In the genomic region with DNA sequence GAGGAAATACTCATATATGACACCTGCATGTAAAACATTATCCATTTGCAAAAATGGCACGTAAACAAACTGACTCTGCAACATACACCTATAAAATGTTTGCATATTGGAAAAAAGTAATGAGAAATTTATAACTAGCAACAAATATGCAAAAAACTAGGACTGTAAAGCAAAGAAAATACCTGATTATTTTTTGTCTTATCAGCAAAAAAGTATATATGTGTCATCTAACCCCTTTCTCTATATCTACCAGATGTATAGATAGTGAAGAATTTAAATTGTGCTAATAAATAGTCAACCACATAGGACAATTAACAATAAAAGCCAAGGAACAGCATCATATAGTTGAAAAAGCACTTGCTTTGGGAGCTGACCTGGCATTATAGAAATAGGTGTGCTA, we compare ENCODE assay signal across 24 cellular contexts.
DNase-seq lines count a peak whose midpoint lies in the region; ATAC-seq, FAIRE-seq and TF ChIP-seq lines count a peak whose summit lies in the region.
"Had no signal": no experiment of that assay in that cellular context is flagged by ENCODE, and none has a peak within 500 bp of the region (broad histone marks: within the 10 kb centered on the region; RNA-seq: fewer than 3 reads in every experiment).

No MANE protein-coding gene starts in this region.

- no peak overlapping the region for H3K4me2 ChIP-seq in HepG2 (ENCODE audit: low read depth, low read length)
- H3K4me2 ChIP-seq in K562 (ENCODE audit: insufficient read depth, low read length): no peak overlapping the region
- H3K4me2 ChIP-seq: BLaER1 treated with 17β-estradiol and CSF1 and Interleukin-3, amounts not matched to agents 10 nM and 100 nM had no signal

- no peaks in the 10 kb centered on the region for H3K9me1 ChIP-seq in K562 (ENCODE audit: control insufficient read depth, insufficient read depth, low read length)

- in situ Hi-C loops in HepG2 (cut with HindIII; ENCODE audit: extremely low pct_ligation_motif_present, low pct_unique_long_range_greater_than_20kb): no loop called here
- in situ Hi-C loops in K562 (cut with MboI): no loop called here

- H3K79me2 ChIP-seq in HepG2 (ENCODE audit: insufficient read depth, low read length) (no peaks in the 10 kb centered on the region), K562 (ENCODE audit: control insufficient read depth, insufficient read depth, low read length) (no peaks in the 10 kb centered on the region)

- no peaks in the 10 kb centered on the region for H4K20me1 ChIP-seq in HepG2 (ENCODE audit: insufficient read depth, low read length)
- H4K20me1 ChIP-seq in K562 (replicated peaks; ENCODE audit: control insufficient read depth, insufficient read depth, low read length): no peaks in the 10 kb centered on the region
- H4K20me1 ChIP-seq: BLaER1 treated with 17β-estradiol and CSF1 and Interleukin-3, amounts not matched to agents 10 nM and 100 nM had no signal

- no peaks in the 10 kb centered on the region for H3K4me1 Mint-ChIP-seq in activated T-cell treated with anti-CD3 and anti-CD28 coated beads, Interleukin-2, amount 50 U/mL, for 4 hours (ENCODE audit: low read depth)
- H3K4me1 Mint-ChIP-seq: B cell had no signal

- TF ChIP-seq POLR2A in HepG2 (IDR thresholded peaks at IDR 0.05; ENCODE audit: insufficient read depth in 1 of 2, low read depth in 2 of 2, low read length in 2 of 2): no peak
- no peak for TF ChIP-seq POLR2A in right lobe of liver (IDR thresholded peaks at IDR 0.05)
- no peak for TF ChIP-seq POLR2A in K562 (conservative IDR thresholded peaks at IDR 0.05)

- H3K9me3 Mint-ChIP-seq in activated T-cell treated with anti-CD3 and anti-CD28 coated beads, Interleukin-2, amount 50 U/mL, for 4 hours: peaks cover 3% of the 10 kb centered on the region

- no peak for DNase-seq in HepG2 (ENCODE audit: low spot score)
- DNase-seq in right lobe of liver: no peak
- DNase-seq in D721Med (ENCODE audit: insufficient read length, low spot score): no peak
- DNase-seq in K562 (ENCODE audit: extremely low read depth in 1 of 4, low spot score in 3 of 4): no peak
- no peak for DNase-seq in activated T-cell treated with anti-CD3 and anti-CD28 coated beads, Interleukin-2, amount 50 U/mL, for 4 hours
- DNase-seq in cerebellar cortex (ENCODE audit: low spot score): no peak
- no peak for DNase-seq in NCI-H1048 (lab: John Stamatoyannopoulos, UW)
- DNase-seq: 8988T; AML-193; Caco-2; Calu3; CD4-positive, alpha-beta T cell; CD8-positive, alpha-beta T cell; DMS 273 treated with DMSO at 0.1 percent for 48 hours; DMS153; DMS53; DMS79; GF-D8 had no signal

- H3K36me3 ChIP-seq in HepG2 (replicated peaks in 1 of 2; ENCODE audit: control insufficient read depth in 1 of 2, insufficient read depth in 2 of 2, low read length in 2 of 2) (no peaks in the 10 kb centered on the region), right lobe of liver (no peaks in the 10 kb centered on the region), K562 (ENCODE audit: control insufficient read depth, insufficient read depth, low read length) (no peaks in the 10 kb centered on the region)
- H3K36me3 ChIP-seq: BLaER1 treated with 17β-estradiol and CSF1 and Interleukin-3, amounts not matched to agents 10 nM and 100 nM had no signal

- FAIRE-seq in HepG2 (lab: Jason Lieb, UNC) (no peak), D721Med (lab: Jason Lieb, UNC) (peak; percentile 44), K562 (lab: Jason Lieb, UNC) (no peak)
- FAIRE-seq: G401.6, GM12891, GM19239 had no signal

- 42% methylated on average over 1 of the region's 1 CpG for WGBS in HepG2 (ENCODE audit: low lambda C conversion rate)
- whole genome bisulfite sequencing in right lobe of liver (ENCODE audit: insufficient coverage, low coverage, low lambda C conversion rate, missing lambda C conversion rate): 92% methylated on average over 1 of the region's 1 CpG
- 0% methylated on average over 1 of the region's 1 CpG for WGBS in K562 (ENCODE audit: insufficient coverage, low coverage, missing lambda C conversion rate)

- ATAC-seq in HepG2: no peak
- ATAC-seq in right lobe of liver: no peak
- no peak for ATAC-seq in K562
- no peak for ATAC-seq in activated T-cell treated with anti-CD3 and anti-CD28 coated beads, Interleukin-2, amount 50 U/mL, for 4 hours
- ATAC-seq: CD8-positive, alpha-beta T cell had no signal

- H3K27me3 Mint-ChIP-seq in activated T-cell treated with anti-CD3 and anti-CD28 coated beads, Interleukin-2, amount 50 U/mL, for 4 hours (ENCODE audit: low read depth): no peaks in the 10 kb centered on the region
- H3K27me3 Mint-ChIP-seq: B cell; CD4-positive, alpha-beta T cell had no signal

- intact Hi-C loops in HepG2 (cut with micrococcal nuclease; ENCODE audit: unreplicated experiment): no loop called here
- intact Hi-C loops in right lobe of liver (cut with DNase I): no loop called here
- intact Hi-C loops in K562 (cut with micrococcal nuclease): no loop called here

- H3K9ac ChIP-seq in HepG2 (ENCODE audit: insufficient read depth, low read depth, low read length) (no peak overlapping the region), K562 (ENCODE audit: insufficient read depth in 1 of 2, low read depth in 2 of 2, low read length in 2 of 2) (no peak overlapping the region)
- H3K9ac ChIP-seq: BLaER1 treated with 17β-estradiol and CSF1 and Interleukin-3, amounts not matched to agents 10 nM and 100 nM had no signal

- no peaks in the 10 kb centered on the region for H3K4me1 ChIP-seq in HepG2 (ENCODE audit: insufficient read depth, low read length)
- H3K4me1 ChIP-seq in right lobe of liver: no peaks in the 10 kb centered on the region
- H3K4me1 ChIP-seq in K562 (replicated peaks in 1 of 2; ENCODE audit: control insufficient read depth in 2 of 2, insufficient read depth in 2 of 2, low read length in 2 of 2): no peaks in the 10 kb centered on the region
- H3K4me1 ChIP-seq: BLaER1 treated with 17β-estradiol and CSF1 and Interleukin-3, amounts not matched to agents 10 nM and 100 nM; Caco-2 had no signal

- H3K36me3 Mint-ChIP-seq in activated T-cell treated with anti-CD3 and anti-CD28 coated beads, Interleukin-2, amount 50 U/mL, for 4 hours (ENCODE audit: insufficient read depth): no peaks in the 10 kb centered on the region
- H3K36me3 Mint-ChIP-seq: CD8-positive, alpha-beta T cell had no signal

- H2AFZ ChIP-seq in HepG2 (ENCODE audit: low read length): no peak overlapping the region
- no peak overlapping the region for H2AFZ ChIP-seq in K562 (ENCODE audit: low read depth, low read length)

- BruUV-seq in HepG2 (replicated peaks; lab: Mats Ljungman, UMichigan) (no TSS peak), K562 (replicated peaks; lab: Mats Ljungman, UMichigan) (no TSS peak)

- CTCF ChIA-PET in HepG2 (lab: Yijun Ruan, JAX; ENCODE audit: low intra/inter-chr PET ratio, low total read pairs) (no interaction called here), K562 (lab: Yijun Ruan, JAX; ENCODE audit: low intra/inter-chr PET ratio) (no interaction called here)

- POLR2A ChIA-PET in HepG2 (lab: Yijun Ruan, JAX): no interaction called here
- POLR2A ChIA-PET in K562 (lab: Yijun Ruan, JAX): no interaction called here

- TF ChIP-seq CTCF in HepG2 (CRISPR knock-in tag; IDR thresholded peaks at IDR 0.05) (no peak), right lobe of liver (IDR thresholded peaks at IDR 0.05) (no peak), D721Med (IDR thresholded peaks at IDR 0.05; ENCODE audit: insufficient read depth, missing control alignments) (no peak), K562 (IDR thresholded peaks at IDR 0.05 in 2 of 3, conservative IDR thresholded peaks at IDR 0.05 in 1 of 3; ENCODE audit: insufficient read depth in 2 of 3, low read depth in 1 of 3, low read length in 3 of 3) (no peak)

- H3K9me3 ChIP-seq in HepG2 (ENCODE audit: low read length) (no peaks in the 10 kb centered on the region), right lobe of liver (no peaks in the 10 kb centered on the region), K562 (replicated peaks; ENCODE audit: control insufficient read depth, insufficient read depth, low read depth, low read length) (no peaks in the 10 kb centered on the region)
- H3K9me3 ChIP-seq: Caco-2 had no signal

- H3K27ac ChIP-seq in HepG2 (ENCODE audit: extremely low read length, insufficient read depth, low read length) (no peak overlapping the region), right lobe of liver (no peak overlapping the region), K562 (ENCODE audit: extremely low read depth, low read depth, low read length) (no peak overlapping the region)
- H3K27ac ChIP-seq: BLaER1 treated with 17β-estradiol and CSF1 and Interleukin-3, amounts not matched to agents 10 nM and 100 nM; C4-2B had no signal

- TF ChIP-seq EP300 in HepG2 (IDR thresholded peaks at IDR 0.05; ENCODE audit: low read depth in 2 of 2, low read length in 2 of 2) (no peak), HepG2 (CRISPR knock-in tag; IDR thresholded peaks at IDR 0.05; ENCODE audit: borderline replicate concordance) (no peak), K562 (IDR thresholded peaks at IDR 0.05; ENCODE audit: low read length) (no peak)

- H3K4me3 Mint-ChIP-seq in activated T-cell treated with anti-CD3 and anti-CD28 coated beads, Interleukin-2, amount 50 U/mL, for 4 hours: no peak overlapping the region
- H3K4me3 Mint-ChIP-seq: B cell; CD4-positive, alpha-beta T cell; CD8-positive, alpha-beta T cell had no signal

- H3K27me3 ChIP-seq in HepG2 (ENCODE audit: control insufficient read depth in 1 of 2, insufficient read depth in 2 of 2, low read length in 2 of 2): no peaks in the 10 kb centered on the region
- H3K27me3 ChIP-seq in right lobe of liver: no peaks in the 10 kb centered on the region
- no peaks in the 10 kb centered on the region for H3K27me3 ChIP-seq in K562 (ENCODE audit: control insufficient read depth in 2 of 2, insufficient read depth in 2 of 2, low read length in 2 of 2)
- H3K27me3 ChIP-seq: BLaER1 treated with 17β-estradiol and CSF1 and Interleukin-3, amounts not matched to agents 10 nM and 100 nM had no signal

- TF ChIP-seq RAD21 in HepG2 (CRISPR knock-in tag; IDR thresholded peaks at IDR 0.05) (no peak), K562 (CRISPR knock-in tag; conservative IDR thresholded peaks at IDR 0.05 in 1 of 2, IDR thresholded peaks at IDR 0.05 in 1 of 2) (no peak)

- H3K4me3 ChIP-seq in HepG2 (replicated peaks in 1 of 3; ENCODE audit: insufficient read depth in 1 of 3, low read depth in 2 of 3, low read length in 3 of 3) (no peak overlapping the region), right lobe of liver (no peak overlapping the region), K562 (no peak overlapping the region)
- H3K4me3 ChIP-seq: BLaER1 treated with 17β-estradiol and CSF1 and Interleukin-3, amounts not matched to agents 10 nM and 100 nM had no signal

TF ChIP-seq in HepG2, 621 proteins besides CTCF, POLR2A, EP300 and RAD21 (continues in another document):
- TF ChIP-seq MAFF (IDR thresholded peaks at IDR 0.05; ENCODE audit: low read depth, low read length): peak; percentile 98
- peak; percentile 96 to 99 for TF ChIP-seq MAFK (conservative IDR thresholded peaks at IDR 0.05 in 1 of 2, IDR thresholded peaks at IDR 0.05 in 1 of 2; ENCODE audit: low read length in 2 of 2)
- no peak for TF ChIP-seq HNRNPUL1 (IDR thresholded peaks at IDR 0.05; ENCODE audit: low read depth, low read length)

TF ChIP-seq in K562, 482 proteins besides CTCF, POLR2A, EP300 and RAD21 (continues in another document):
- TF ChIP-seq C11orf30 (IDR thresholded peaks at IDR 0.05; ENCODE audit: low read depth) (peak; percentile 58), MAFF (IDR thresholded peaks at IDR 0.05; ENCODE audit: low read length) (peak; percentile 83), MAFG (tag; conservative IDR thresholded peaks at IDR 0.05) (peak; percentile 62), ZNF316 (IDR thresholded peaks at IDR 0.05) (peak; percentile 86), RUNX1 (IDR thresholded peaks at IDR 0.05; ENCODE audit: low read depth) (no peak)
